ENCODE assay signal across 21 cellular contexts in the genomic region with DNA sequence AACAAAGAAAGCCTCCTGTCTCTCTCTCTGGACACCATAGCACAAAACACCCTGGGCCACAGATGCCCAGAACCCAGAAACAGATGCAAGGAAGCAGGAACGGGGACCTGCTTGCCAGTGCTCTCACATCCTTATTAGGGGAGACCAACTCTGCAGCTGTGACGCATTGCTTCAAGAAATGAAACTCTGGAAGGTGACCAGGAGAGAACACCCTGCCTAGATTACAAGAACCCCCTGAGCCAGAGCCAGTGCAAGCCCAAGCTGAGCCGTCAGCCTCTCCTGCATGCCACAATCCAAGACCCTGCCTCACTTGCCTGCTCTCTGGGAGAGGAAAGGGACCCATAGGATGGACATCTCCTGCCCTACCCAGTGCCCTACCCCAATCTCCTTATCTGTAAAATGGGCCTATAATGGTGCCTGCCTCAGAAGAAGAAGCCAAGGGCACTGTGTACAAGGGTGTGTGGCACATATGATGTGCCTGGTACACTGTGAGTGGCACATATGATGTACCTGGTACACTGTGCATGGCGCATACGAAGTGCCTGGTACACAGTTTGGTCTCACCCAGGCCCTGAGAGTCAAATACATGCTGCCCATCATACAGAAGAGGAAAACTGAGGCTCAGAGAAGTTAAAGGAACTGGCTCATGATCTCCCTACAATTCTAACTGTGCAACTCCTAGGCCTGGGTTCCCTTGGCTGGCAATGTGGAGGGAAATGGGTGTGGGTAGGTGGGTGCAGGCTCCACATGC. TPM values are rescaled to one million over a fixed set of nuclear protein-coding genes. Genes with fewer than 3 reads are reported as not detected.
DNase-seq lines count a peak whose midpoint lies in the region; ATAC-seq and TF ChIP-seq lines count a peak whose summit lies in the region.
"Had no signal": no experiment of that assay in that cellular context is flagged by ENCODE, and none has a peak within 500 bp of the region (broad histone marks: within the 10 kb centered on the region; RNA-seq: fewer than 3 reads in every experiment).

No MANE protein-coding gene starts in this region.

- no peaks in the 10 kb centered on the region for H3K27me3 ChIP-seq in right lobe of liver

- 100% methylated on average over 1 of the region's 5 CpGs for WGBS in right lobe of liver (ENCODE audit: insufficient coverage, low coverage, low lambda C conversion rate, missing lambda C conversion rate)

- no peak overlapping the region for H3K27ac Mint-ChIP-seq in stimulated activated naive B cell treated with anti-CD40 and anti-IgM and Interleukin-4, amounts not matched to agents 10 μg/mL and 1 μg/mL and 100 μg/mL, for 72 hours
- H3K27ac Mint-ChIP-seq: IgD-negative memory B cell had no signal

- POLR2A ChIA-PET in HEK293 (lab: Yijun Ruan, JAX), result interaction anchor here (0.5 kb wide), 1 partner anchor 64 kb away, joined by 6 read pairs; no protein-coding TSS in a partner anchor

- H3K9me3 ChIP-seq in HEK293 (ENCODE audit: control insufficient read depth, insufficient read depth, low read depth, low read length) (no peaks in the 10 kb centered on the region), SK-N-MC (ENCODE audit: low read depth, low read length) (no peaks in the 10 kb centered on the region), right lobe of liver (no peaks in the 10 kb centered on the region)

- H3K36me3 Mint-ChIP-seq in stimulated activated naive B cell treated with anti-CD40 and anti-IgM and Interleukin-4, amounts not matched to agents 10 μg/mL and 1 μg/mL and 100 μg/mL, for 72 hours, result no peaks in the 10 kb centered on the region

- no peaks in the 10 kb centered on the region for H3K9me3 Mint-ChIP-seq in stimulated activated naive B cell treated with anti-CD40 and anti-IgM and Interleukin-4, amounts not matched to agents 10 μg/mL and 1 μg/mL and 100 μg/mL, for 72 hours
- H3K9me3 Mint-ChIP-seq: IgD-negative memory B cell had no signal

- no peak for DNase-seq in SK-N-MC (ENCODE audit: low read depth, low spot score)
- peak; percentile 43 for DNase-seq in fibroblast of the aortic adventitia (ENCODE audit: low read depth)
- DNase-seq in stimulated activated naive B cell treated with anti-CD40 and anti-IgM and Interleukin-4, amounts not matched to agents 10 μg/mL and 1 μg/mL and 100 μg/mL, for 72 hours, result no peak
- no peak for DNase-seq in left colon
- no peak for DNase-seq in right lobe of liver
- DNase-seq in Right ventricle myocardium superior, result no peak
- DNase-seq: C1 segment of cervical spinal cord; DMS79; MM.1S; NCI-H1092 treated with DMSO at 0.1 percent for 48 hours; NCI-H2081; NK-92 treated with Interleukin-12 subunit alpha and Interleukin-12 subunit beta, amount 100 ng/mL, for 24 hours; SHP77 treated with DMSO at 0.1 percent for 48 hours had no signal

- no peak for TF ChIP-seq CTCF in HEK293 (tag by site-specific recombination; IDR thresholded peaks at IDR 0.05)
- TF ChIP-seq CTCF in fibroblast of the aortic adventitia (IDR thresholded peaks at IDR 0.05; ENCODE audit: insufficient read depth, low read length), result no peak
- no peak for TF ChIP-seq CTCF in right lobe of liver (IDR thresholded peaks at IDR 0.05)

- peaks cover 8 to 21% of the 10 kb centered on the region in 2 donors for H3K4me1 Mint-ChIP-seq in stimulated activated naive B cell treated with anti-CD40 and anti-IgM and Interleukin-4, amounts not matched to agents 10 μg/mL and 1 μg/mL and 100 μg/mL, for 72 hours

- ATAC-seq in stimulated activated naive B cell treated with anti-CD40 and anti-IgM and Interleukin-4, amounts not matched to agents 10 μg/mL and 1 μg/mL and 100 μg/mL, for 72 hours (replicated peaks), result peak; percentile 58 to 67
- ATAC-seq in left colon, result no peak
- no peak for ATAC-seq in right lobe of liver
- no peak for ATAC-seq in Right ventricle myocardium superior (ENCODE audit: poor library complexity)
- ATAC-seq: SK-N-SH treated with all-trans-retinoic acid at 6 μM for 48 hours had no signal

- intact Hi-C loops in left colon (cut with DNase I, micrococcal nuclease), result no loop called here
- intact Hi-C loops in right lobe of liver (cut with DNase I), result no loop called here
- intact Hi-C loops in Right ventricle myocardium superior (cut with DNase I), result no loop called here

- peaks cover 33 to 36% of the 10 kb centered on the region in 2 donors for H3K27me3 Mint-ChIP-seq in stimulated activated naive B cell treated with anti-CD40 and anti-IgM and Interleukin-4, amounts not matched to agents 10 μg/mL and 1 μg/mL and 100 μg/mL, for 72 hours

- no peak overlapping the region for H3K4me3 ChIP-seq in HEK293 (ENCODE audit: low read depth, low read length)
- H3K4me3 ChIP-seq in SK-N-MC, result no peak overlapping the region
- no peak overlapping the region for H3K4me3 ChIP-seq in fibroblast of the aortic adventitia (ENCODE audit: low read depth, low read length)
- no peak overlapping the region for H3K4me3 ChIP-seq in right lobe of liver

- no peak overlapping the region for H3K4me3 Mint-ChIP-seq in stimulated activated naive B cell treated with anti-CD40 and anti-IgM and Interleukin-4, amounts not matched to agents 10 μg/mL and 1 μg/mL and 100 μg/mL, for 72 hours
- H3K4me3 Mint-ChIP-seq: IgD-negative memory B cell had no signal

- TF ChIP-seq POLR2A in right lobe of liver (IDR thresholded peaks at IDR 0.05), result no peak

- H3K36me3 ChIP-seq in HEK293 (ENCODE audit: control insufficient read depth in 2 of 2, insufficient read depth in 1 of 2, low read length in 2 of 2) (no peaks in the 10 kb centered on the region), SK-N-MC (ENCODE audit: insufficient read depth, low read length) (no peaks in the 10 kb centered on the region), right lobe of liver (no peaks in the 10 kb centered on the region)

- H3K27ac ChIP-seq in HEK293 (ENCODE audit: extremely low read depth, low read depth, low read length) (no peak overlapping the region), SK-N-MC (peak overlapping the region; percentile 58; the same call in 1 of the 2 replicates), right lobe of liver (no peak overlapping the region)
- H3K27ac ChIP-seq: HL-60 had no signal

- no peak overlapping the region for H3K9ac ChIP-seq in SK-N-MC (ENCODE audit: insufficient read length)

- no peaks in the 10 kb centered on the region for H3K4me1 ChIP-seq in HEK293 (ENCODE audit: control insufficient read depth, insufficient read depth, low read length)
- H3K4me1 ChIP-seq in right lobe of liver, result peaks cover 0 to 3% (median 0%) of the 10 kb centered on the region in 4 donors

- CTCF ChIA-PET in HEK293 (lab: Yijun Ruan, JAX), result no interaction called here

TF ChIP-seq in HEK293, 187 proteins besides CTCF, POLR2A, EP300 and RAD21:
- TF ChIP-seq ZNF175 (tag by site-specific recombination; IDR thresholded peaks at IDR 0.05), result no peak
- 0 out of 2 replicates have a peak, but pooled peaks have one; percentile 27 for TF ChIP-seq ZNF10 (tag by site-specific recombination; IDR thresholded peaks at IDR 0.05)

RNA-seq across cellular contexts. Expression of a gene that starts 16.8 kb away (rescaled TPM):
- 0.08 and 0.63 TPM in 2 replicates for total RNA-seq in fibroblast of the aortic adventitia (ENCODE audit: low replicate concordance)
- total RNA-seq in left colon, result not detected
- total RNA-seq in right lobe of liver, result under 1 TPM in 2 of 6 experiments, not detected in 4; 0.19 to 1.00 TPM
- 4.5 TPM for total RNA-seq in Right ventricle myocardium superior
- total RNA-seq: OCI-LY7, RPMI7951 had no signal

RNA-seq across cellular contexts. Expression of a gene that starts 46.7 kb away (rescaled TPM):
- total RNA-seq in fibroblast of the aortic adventitia (ENCODE audit: low replicate concordance) (not detected in 2 replicates), left colon (under 1 TPM in 1 of 2 donors, not detected in 1; 0.14 TPM), right lobe of liver (not detected), Right ventricle myocardium superior (2.5 TPM)
- total RNA-seq: HT1080, LHCN-M2, OCI-LY7, RPMI7951 had no signal

Comparison
In these comparisons a context has a peak if more than half of its experiments do, and no peak if none do; other contexts are left out.
1. ATAC-seq: peak in stimulated activated naive B cell treated with anti-CD40 and anti-IgM and Interleukin-4, amounts not matched to agents 10 μg/mL and 1 μg/mL and 100 μg/mL, for 72 hours (2 of 2); none in left colon (single experiment), right lobe of liver (0 of 4) and Right ventricle myocardium superior (single experiment).